ENCODE assay signal across 19 cellular contexts in genomic region chr9:123725389-123725788, GRCh38.
DNase-seq lines count a peak whose midpoint lies in the region; ATAC-seq and TF ChIP-seq lines count a peak whose summit lies in the region.
"Had no signal": no experiment of that assay in that cellular context is flagged by ENCODE, and none has a peak within 500 bp of the region (broad histone marks: within the 10 kb centered on the region; RNA-seq: fewer than 3 reads in every experiment).

No MANE protein-coding gene starts in this region.

- no peak overlapping the region for H3K4me3 Mint-ChIP-seq in neural crest cell
- H3K4me3 Mint-ChIP-seq: activated CD8-positive, alpha-beta memory T cell treated with anti-CD3 and anti-CD28 coated beads, Interleukin-2, amount 10 ng/mL, durations not matched to agents 7 days and 5 days; activated naive CD4-positive, alpha-beta T cell treated with anti-CD3 and anti-CD28 coated beads, Interleukin-2, amount 50 U/mL, for 24 hours; stimulated activated effector memory CD8-positive, alpha-beta T cell treated with anti-CD3 and anti-CD28 coated beads, Interleukin-12 subunit alpha, Interleukin-12 subunit beta, amount 100 ng/mL, for 72 hours had no signal

- peak; percentile 41 for DNase-seq in BJ (ENCODE audit: low read depth)
- DNase-seq in NCI-H446 treated with DMSO at 0.1 percent for 48 hours (lab: John Stamatoyannopoulos, UW): peak; percentile 70
- DNase-seq in fibroblast of the conjunctiva (ENCODE audit: low read depth): peak; percentile 36
- DNase-seq in neural crest cell (ENCODE audit: low read depth, low spot score): peak; percentile 4
- no peak for DNase-seq in GM13976 (ENCODE audit: low spot score)
- no peak for DNase-seq in activated gamma-delta T cell treated with Interleukin-2 at 50 U/mL for 16 hours
- DNase-seq in GM10266 (ENCODE audit: extremely low spot score): no peak
- DNase-seq: activated CD8-positive, alpha-beta memory T cell treated with anti-CD3 and anti-CD28 coated beads, Interleukin-2, amount 10 ng/mL, durations not matched to agents 7 days and 5 days; BE2C; cortex of kidney; NCI-H1048; NCI-H526 treated with DMSO at 0.1 percent for 48 hours; SHP77 treated with DMSO at 0.1 percent for 48 hours; stimulated activated CD4-positive, alpha-beta T cell treated with anti-CD3 and anti-CD28 coated beads, Interleukin-2, amount 100 ng/mL, for 24 hours had no signal

- TF ChIP-seq CTCF in BJ (IDR thresholded peaks at IDR 0.05; ENCODE audit: insufficient read depth, low read depth, low read length): no peak; the same call in 1 of the 2 replicates
- TF ChIP-seq CTCF in neural crest cell (conservative IDR thresholded peaks at IDR 0.05): no peak
- TF ChIP-seq CTCF in GM13976 (IDR thresholded peaks at IDR 0.05; ENCODE audit: borderline replicate concordance, control extremely low read depth, extremely low read depth, insufficient read depth, missing control alignments): no peak
- no peak for TF ChIP-seq CTCF in GM10266 (IDR thresholded peaks at IDR 0.05; ENCODE audit: control insufficient read depth, insufficient read depth, low read depth, missing control alignments)

- H3K27me3 Mint-ChIP-seq in neural crest cell (ENCODE audit: low read depth): no peaks in the 10 kb centered on the region
- H3K27me3 Mint-ChIP-seq: activated CD8-positive, alpha-beta memory T cell treated with anti-CD3 and anti-CD28 coated beads, Interleukin-2, amount 10 ng/mL, durations not matched to agents 7 days and 5 days; activated naive CD4-positive, alpha-beta T cell treated with anti-CD3 and anti-CD28 coated beads, Interleukin-2, amount 50 U/mL, for 24 hours had no signal

- H3K9me3 Mint-ChIP-seq in neural crest cell: peaks cover 20% of the 10 kb centered on the region

- POLR2A ChIA-PET in BJ (lab: Charles Lee): no interaction called here

- H3K36me3 ChIP-seq in BJ (ENCODE audit: control insufficient read depth, insufficient read depth, low read length): peaks cover 2% of the 10 kb centered on the region; the same call in 1 of the 2 replicates
- H3K36me3 ChIP-seq: BE2C had no signal

- H3K4me1 Mint-ChIP-seq in neural crest cell: peaks cover 21% of the 10 kb centered on the region
- H3K4me1 Mint-ChIP-seq: activated CD8-positive, alpha-beta memory T cell treated with anti-CD3 and anti-CD28 coated beads, Interleukin-2, amount 10 ng/mL, durations not matched to agents 7 days and 5 days; activated naive CD4-positive, alpha-beta T cell treated with anti-CD3 and anti-CD28 coated beads, Interleukin-2, amount 50 U/mL, for 24 hours; stimulated activated effector memory CD8-positive, alpha-beta T cell treated with anti-CD3 and anti-CD28 coated beads, Interleukin-12 subunit alpha, Interleukin-12 subunit beta, amount 100 ng/mL, for 72 hours had no signal

- in situ Hi-C loops in GM13976 (cut with MboI; ENCODE audit: low sequenced_read_pairs, unreplicated experiment): no loop called here

- no peak overlapping the region for H3K4me3 ChIP-seq in BJ (ENCODE audit: low read depth, low read length)
- H3K4me3 ChIP-seq: lung had no signal

- H3K36me3 Mint-ChIP-seq in neural crest cell (ENCODE audit: low read depth): peaks cover 34% of the 10 kb centered on the region
- H3K36me3 Mint-ChIP-seq: stimulated activated effector memory CD8-positive, alpha-beta T cell treated with anti-CD3 and anti-CD28 coated beads, Interleukin-12 subunit alpha, Interleukin-12 subunit beta, amount 100 ng/mL, for 72 hours had no signal

- no peak for ATAC-seq in GM18517 (IDR thresholded peaks at IDR 0.05; ENCODE audit: unreplicated experiment)
- ATAC-seq: activated CD8-positive, alpha-beta memory T cell treated with anti-CD3 and anti-CD28 coated beads, Interleukin-2, amount 10 ng/mL, durations not matched to agents 7 days and 5 days; HCT116; stimulated activated effector memory CD8-positive, alpha-beta T cell treated with anti-CD3 and anti-CD28 coated beads, Interleukin-12 subunit alpha, Interleukin-12 subunit beta, amount 100 ng/mL, for 72 hours had no signal

- H3K27me3 ChIP-seq in BJ (ENCODE audit: control insufficient read depth, insufficient read depth, low read length): no peaks in the 10 kb centered on the region
- H3K27me3 ChIP-seq: BE2C had no signal

- CTCF ChIA-PET in BJ (lab: Yijun Ruan, JAX): interaction anchor here (0.6 to 4.4 kb wide), 8 partner anchors 13 to 315 kb away, joined by 3 to 46 read pairs (median 3); no protein-coding TSS in a partner anchor

- H3K27ac Mint-ChIP-seq in neural crest cell (ENCODE audit: unreplicated experiment): no peak overlapping the region
- H3K27ac Mint-ChIP-seq: activated CD8-positive, alpha-beta memory T cell treated with anti-CD3 and anti-CD28 coated beads, Interleukin-2, amount 10 ng/mL, durations not matched to agents 7 days and 5 days; activated naive CD4-positive, alpha-beta T cell treated with anti-CD3 and anti-CD28 coated beads, Interleukin-2, amount 50 U/mL, for 24 hours; stimulated activated effector memory CD8-positive, alpha-beta T cell treated with anti-CD3 and anti-CD28 coated beads, Interleukin-12 subunit alpha, Interleukin-12 subunit beta, amount 100 ng/mL, for 72 hours had no signal

Comparison
In these comparisons a context has a peak if more than half of its experiments do, and no peak if none do; other contexts are left out.
1. DNase-seq: peak in BJ (single experiment), NCI-H446 treated with DMSO at 0.1 percent for 48 hours (single experiment), fibroblast of the conjunctiva (single experiment) and neural crest cell (single experiment); none in GM13976 (single experiment), activated gamma-delta T cell treated with Interleukin-2 at 50 U/mL for 16 hours (single experiment) and GM10266 (single experiment).